In the genomic region with DNA sequence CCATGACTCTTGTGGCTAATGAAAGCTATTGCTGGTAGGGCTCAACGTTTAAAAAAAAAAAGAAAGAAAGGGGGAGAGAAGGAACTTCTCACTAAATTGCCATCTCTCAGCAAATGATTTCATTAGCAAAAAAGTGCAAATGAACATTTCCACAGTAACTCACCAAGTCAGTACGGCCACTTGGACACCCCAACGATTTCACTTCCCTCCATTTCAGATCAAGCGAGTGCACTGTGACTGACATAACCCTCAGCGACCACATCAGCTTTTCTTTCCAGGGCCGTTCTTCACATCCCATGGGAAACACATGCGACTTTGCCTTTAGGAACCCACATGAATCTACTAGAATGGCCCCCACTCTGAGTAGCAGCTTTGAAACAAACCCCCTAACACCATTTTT, we compare ENCODE assay signal across 15 cellular contexts.
A peak's percentile ranks its signal among the peaks of the same experiment; 100 is the strongest.
DNase-seq lines count a peak whose midpoint lies in the region; ATAC-seq and TF ChIP-seq lines count a peak whose summit lies in the region.
"Had no signal": no experiment of that assay in that cellular context is flagged by ENCODE, and none has a peak within 500 bp of the region (broad histone marks: within the 10 kb centered on the region; RNA-seq: fewer than 3 reads in every experiment).

No MANE protein-coding gene starts in this region.

- H3K27ac ChIP-seq in BLaER1, result no peak overlapping the region
- H3K27ac ChIP-seq in Karpas-422 (ENCODE audit: low read length), result peak overlapping the region; percentile 89
- peak overlapping the region; percentile 53 for H3K27ac ChIP-seq in VCaP
- H3K27ac ChIP-seq: C4-2B had no signal

- peaks cover 47 to 75% (median 55%) of the 10 kb centered on the region in 3 donors for H3K4me1 Mint-ChIP-seq in naive B cell
- H3K4me1 Mint-ChIP-seq in activated naive CD4-positive, alpha-beta T cell treated with anti-CD3 and anti-CD28 coated beads, Interleukin-2, amount 10 ng/mL, durations not matched to agents 7 days and 5 days, result peaks cover 7% of the 10 kb centered on the region

- H3K9me2 ChIP-seq in Karpas-422 (replicated peaks; ENCODE audit: insufficient read depth, low read length), result no peaks in the 10 kb centered on the region

- H3K9me3 ChIP-seq in BLaER1, result no peaks in the 10 kb centered on the region
- H3K9me3 ChIP-seq in Karpas-422 (ENCODE audit: low read length), result no peaks in the 10 kb centered on the region
- H3K9me3 ChIP-seq: HAP-1, Peyer's patch had no signal

- H3K27me3 ChIP-seq in BLaER1 (no peaks in the 10 kb centered on the region), Karpas-422 (ENCODE audit: low read length) (no peaks in the 10 kb centered on the region)
- H3K27me3 ChIP-seq: Peyer's patch had no signal

- H3K27me3 Mint-ChIP-seq in naive B cell, result no peaks in the 10 kb centered on the region
- H3K27me3 Mint-ChIP-seq in activated naive CD4-positive, alpha-beta T cell treated with anti-CD3 and anti-CD28 coated beads, Interleukin-2, amount 10 ng/mL, durations not matched to agents 7 days and 5 days, result no peaks in the 10 kb centered on the region

- no peak overlapping the region for H3K9ac ChIP-seq in BLaER1
- peak overlapping the region; percentile 60 for H3K9ac ChIP-seq in Karpas-422 (ENCODE audit: low read length)

- H3K4me3 ChIP-seq in BLaER1 (no peak overlapping the region), Karpas-422 (ENCODE audit: low read length) (peak overlapping the region; percentile 17; the same call in 1 of the 2 replicates)
- H3K4me3 ChIP-seq: HAP-1, Peyer's patch had no signal

- CTCF ChIA-PET in activated naive CD4-positive, alpha-beta T cell treated with anti-CD3 and anti-CD28 coated beads, Interleukin-2, amount 10 ng/mL, durations not matched to agents 7 days and 5 days (lab: Charles Lee), result interaction anchor here (0.9 to 1.4 kb wide), 2 partner anchors 235 to 319 kb away, joined by 3 read pairs; no protein-coding TSS in a partner anchor

- H3K4me2 ChIP-seq in BLaER1 (peak overlapping the region; percentile 11; the same call in 1 of the 2 replicates), Karpas-422 (ENCODE audit: low read depth, low read length, poor library complexity, severe bottlenecking) (peak overlapping the region; percentile 57)

- no peak for TF ChIP-seq CTCF in VCaP (conservative IDR thresholded peaks at IDR 0.05)

- H4K20me1 ChIP-seq in BLaER1, result no peaks in the 10 kb centered on the region
- H4K20me1 ChIP-seq in Karpas-422 (ENCODE audit: insufficient read depth, low read depth, low read length), result no peaks in the 10 kb centered on the region

- DNase-seq in Karpas-422 (peak; percentile 76), naive B cell (no peak), nucleus accumbens (lab: John Stamatoyannopoulos, UW) (no peak), DMS79 (lab: John Stamatoyannopoulos, UW) (no peak)
- DNase-seq in activated naive CD4-positive, alpha-beta T cell treated with anti-CD3 and anti-CD28 coated beads, Interleukin-2, amount 50 U/mL, for 72 hours (ENCODE audit: low spot score in 2 of 2), result no peak
- DNase-seq in activated naive CD4-positive, alpha-beta T cell treated with anti-CD3 and anti-CD28 coated beads, Interleukin-2, amount 10 ng/mL, durations not matched to agents 7 days and 5 days, result no peak
- DNase-seq: DMS79 treated with DMSO at 0.1 percent for 48 hours, NCI-H345, NCI-H524 treated with DMSO at 0.1 percent for 48 hours, Peyer's patch, Right ventricle myocardium superior had no signal

- H3K36me3 ChIP-seq in BLaER1 (no peaks in the 10 kb centered on the region), Karpas-422 (ENCODE audit: insufficient read depth, low read length) (peaks cover 3% of the 10 kb centered on the region)
- H3K36me3 ChIP-seq: HAP-1, Peyer's patch had no signal

- no peak overlapping the region for H2AFZ ChIP-seq in Karpas-422 (ENCODE audit: low read length)

- peaks cover 96% of the 10 kb centered on the region for H3K79me2 ChIP-seq in Karpas-422 (ENCODE audit: low read length)

- no peaks in the 10 kb centered on the region for H3K9me3 Mint-ChIP-seq in naive B cell
- H3K9me3 Mint-ChIP-seq in activated naive CD4-positive, alpha-beta T cell treated with anti-CD3 and anti-CD28 coated beads, Interleukin-2, amount 50 U/mL, for 72 hours, result no peaks in the 10 kb centered on the region
- no peaks in the 10 kb centered on the region for H3K9me3 Mint-ChIP-seq in activated naive CD4-positive, alpha-beta T cell treated with anti-CD3 and anti-CD28 coated beads, Interleukin-2, amount 10 ng/mL, durations not matched to agents 7 days and 5 days

- H3K4me1 ChIP-seq in BLaER1, result peaks cover 14% of the 10 kb centered on the region
- peaks cover 92% of the 10 kb centered on the region for H3K4me1 ChIP-seq in Karpas-422 (ENCODE audit: low read length)
- H3K4me1 ChIP-seq: HAP-1 had no signal

- peaks cover 0 to 7% of the 10 kb centered on the region in 2 donors for H3K36me3 Mint-ChIP-seq in naive B cell
- no peaks in the 10 kb centered on the region for H3K36me3 Mint-ChIP-seq in activated naive CD4-positive, alpha-beta T cell treated with anti-CD3 and anti-CD28 coated beads, Interleukin-2, amount 50 U/mL, for 72 hours
- no peaks in the 10 kb centered on the region for H3K36me3 Mint-ChIP-seq in activated naive CD4-positive, alpha-beta T cell treated with anti-CD3 and anti-CD28 coated beads, Interleukin-2, amount 10 ng/mL, durations not matched to agents 7 days and 5 days

- no peak for ATAC-seq in naive B cell (ENCODE audit: low read depth in 2 of 2)
- ATAC-seq in activated naive CD4-positive, alpha-beta T cell treated with anti-CD3 and anti-CD28 coated beads, Interleukin-2, amount 50 U/mL, for 72 hours, result no peak

- peak overlapping the region in 4 of 8 donors; percentile 30 to 68 (median 49) for H3K4me3 Mint-ChIP-seq in naive B cell
- no peak overlapping the region for H3K4me3 Mint-ChIP-seq in activated naive CD4-positive, alpha-beta T cell treated with anti-CD3 and anti-CD28 coated beads, Interleukin-2, amount 10 ng/mL, durations not matched to agents 7 days and 5 days

- H3K27ac Mint-ChIP-seq in naive B cell, result peak overlapping the region in 5 of 6 donors; percentile 19 to 82 (median 32)
- H3K27ac Mint-ChIP-seq in activated naive CD4-positive, alpha-beta T cell treated with anti-CD3 and anti-CD28 coated beads, Interleukin-2, amount 50 U/mL, for 72 hours, result no peak overlapping the region
- no peak overlapping the region for H3K27ac Mint-ChIP-seq in activated naive CD4-positive, alpha-beta T cell treated with anti-CD3 and anti-CD28 coated beads, Interleukin-2, amount 10 ng/mL, durations not matched to agents 7 days and 5 days

Comparison
In these comparisons a context has a peak if more than half of its experiments do, and no peak if none do; other contexts are left out.
1. H3K27ac Mint-ChIP-seq: peak in naive B cell (5 of 6); none in activated naive CD4-positive, alpha-beta T cell treated with anti-CD3 and anti-CD28 coated beads, Interleukin-2, amount 50 U/mL, for 72 hours (0 of 2) and activated naive CD4-positive, alpha-beta T cell treated with anti-CD3 and anti-CD28 coated beads, Interleukin-2, amount 10 ng/mL, durations not matched to agents 7 days and 5 days (single experiment).